1 cellular context compared by ENCODE assay signal in the genomic region with DNA sequence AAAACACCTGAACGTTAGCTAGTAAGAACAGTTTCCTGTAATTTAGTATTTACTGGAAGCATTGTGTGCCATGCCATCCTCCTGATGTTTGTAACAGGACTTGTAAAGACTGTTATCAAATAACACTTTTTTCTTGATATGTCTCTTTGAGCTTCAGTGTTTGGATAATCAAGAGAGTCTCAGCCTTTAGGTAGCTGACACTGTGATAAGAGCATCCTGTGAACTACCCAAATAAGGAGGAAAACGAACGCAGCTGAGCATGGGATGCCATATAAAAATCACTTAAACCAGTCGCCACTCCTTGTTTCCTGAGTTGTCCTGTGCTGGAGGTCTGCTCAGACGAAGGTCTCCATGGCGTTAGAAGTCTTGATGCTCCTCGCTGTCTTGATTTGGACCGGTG.
TF ChIP-seq lines count a peak whose summit lies in the region.

A gene with protein sequence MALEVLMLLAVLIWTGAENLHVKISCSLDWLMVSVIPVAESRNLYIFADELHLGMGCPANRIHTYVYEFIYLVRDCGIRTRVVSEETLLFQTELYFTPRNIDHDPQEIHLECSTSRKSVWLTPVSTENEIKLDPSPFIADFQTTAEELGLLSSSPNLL (plus strand): TSS at position 301 of the 400 bp plus-strand sequence. CDS start 51 bp downstream, at position 352.

TF ChIP-seq in K562, 482 proteins besides CTCF, POLR2A, EP300 and RAD21:
- TF ChIP-seq OTX1 (CRISPR knock-in tag; IDR thresholded peaks at IDR 0.05) = no peak
- no peak for TF ChIP-seq FOXA1 (IDR thresholded peaks at IDR 0.05; ENCODE audit: borderline replicate concordance)
- TF ChIP-seq, protein P1, sequence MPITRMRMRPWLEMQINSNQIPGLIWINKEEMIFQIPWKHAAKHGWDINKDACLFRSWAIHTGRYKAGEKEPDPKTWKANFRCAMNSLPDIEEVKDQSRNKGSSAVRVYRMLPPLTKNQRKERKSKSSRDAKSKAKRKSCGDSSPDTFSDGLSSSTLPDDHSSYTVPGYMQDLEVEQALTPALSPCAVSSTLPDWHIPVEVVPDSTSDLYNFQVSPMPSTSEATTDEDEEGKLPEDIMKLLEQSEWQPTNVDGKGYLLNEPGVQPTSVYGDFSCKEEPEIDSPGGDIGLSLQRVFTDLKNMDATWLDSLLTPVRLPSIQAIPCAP (CRISPR knock-in tag; IDR thresholded peaks at IDR 0.05; ENCODE audit: borderline replicate concordance) = no peak
- no peak for TF ChIP-seq KAT2B (IDR thresholded peaks at IDR 0.05; ENCODE audit: low read depth, low read length)
- TF ChIP-seq, protein P2, sequence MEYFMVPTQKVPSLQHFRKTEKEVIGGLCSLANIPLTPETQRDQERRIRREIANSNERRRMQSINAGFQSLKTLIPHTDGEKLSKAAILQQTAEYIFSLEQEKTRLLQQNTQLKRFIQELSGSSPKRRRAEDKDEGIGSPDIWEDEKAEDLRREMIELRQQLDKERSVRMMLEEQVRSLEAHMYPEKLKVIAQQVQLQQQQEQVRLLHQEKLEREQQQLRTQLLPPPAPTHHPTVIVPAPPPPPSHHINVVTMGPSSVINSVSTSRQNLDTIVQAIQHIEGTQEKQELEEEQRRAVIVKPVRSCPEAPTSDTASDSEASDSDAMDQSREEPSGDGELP (CRISPR knock-in tag; IDR thresholded peaks at IDR 0.05; ENCODE audit: borderline replicate concordance) = no peak
- no peak for TF ChIP-seq ZNF79 (CRISPR knock-in tag; IDR thresholded peaks at IDR 0.05; ENCODE audit: low read depth)
- no peak for TF ChIP-seq DIDO1 (tag; IDR thresholded peaks at IDR 0.05; ENCODE audit: low read depth)
- TF ChIP-seq CBFA2T2 (conservative IDR thresholded peaks at IDR 0.05) = no peak
- no peak for TF ChIP-seq TRIM28 (IDR thresholded peaks at IDR 0.05)
- TF ChIP-seq, protein P3, sequence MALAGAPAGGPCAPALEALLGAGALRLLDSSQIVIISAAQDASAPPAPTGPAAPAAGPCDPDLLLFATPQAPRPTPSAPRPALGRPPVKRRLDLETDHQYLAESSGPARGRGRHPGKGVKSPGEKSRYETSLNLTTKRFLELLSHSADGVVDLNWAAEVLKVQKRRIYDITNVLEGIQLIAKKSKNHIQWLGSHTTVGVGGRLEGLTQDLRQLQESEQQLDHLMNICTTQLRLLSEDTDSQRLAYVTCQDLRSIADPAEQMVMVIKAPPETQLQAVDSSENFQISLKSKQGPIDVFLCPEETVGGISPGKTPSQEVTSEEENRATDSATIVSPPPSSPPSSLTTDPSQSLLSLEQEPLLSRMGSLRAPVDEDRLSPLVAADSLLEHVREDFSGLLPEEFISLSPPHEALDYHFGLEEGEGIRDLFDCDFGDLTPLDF (CRISPR knock-in tag; IDR thresholded peaks at IDR 0.05) = no peak
- TF ChIP-seq E2F3 (CRISPR knock-in tag; IDR thresholded peaks at IDR 0.05) = no peak
- no peak for TF ChIP-seq ZKSCAN8 (CRISPR knock-in tag; IDR thresholded peaks at IDR 0.05)
- TF ChIP-seq BRF1 (IDR thresholded peaks at IDR 0.05; ENCODE audit: borderline replicate concordance, extremely low read depth, insufficient read length) = no peak
- TF ChIP-seq ZNF384 (IDR thresholded peaks at IDR 0.05; ENCODE audit: low read depth, low read length) = no peak
TF ChIP-seq in K562: peak in this region for 0.
